14 cellular contexts compared by ENCODE assay signal in genomic region chr9:972512-973294, GRCh38. TPM values are rescaled to one million over a fixed set of nuclear protein-coding genes. Genes with fewer than 3 reads are reported as not detected.
DNase-seq lines count a peak whose midpoint lies in the region; ATAC-seq and TF ChIP-seq lines count a peak whose summit lies in the region.
"Had no signal": no experiment of that assay in that cellular context is flagged by ENCODE, and none has a peak within 500 bp of the region (broad histone marks: within the 10 kb centered on the region; RNA-seq: fewer than 3 reads in every experiment).

No MANE protein-coding gene starts in this region.

- intact Hi-C loops in gastrocnemius medialis (cut with DNase I; ENCODE audit: low total_unique reads): no loop called here
- intact Hi-C loops in Caco-2 (cut with micrococcal nuclease; ENCODE audit: unreplicated experiment): no loop called here

- no peak overlapping the region for H4K5ac ChIP-seq in H9 (ENCODE audit: insufficient read length, low read depth, low read length)

- no CpG with 5 or more reads among the region's 68 CpGs for WGBS in H9 (ENCODE audit: extremely low coverage, insufficient read length, low lambda C conversion rate)

- no peaks in the 10 kb centered on the region for H3K79me1 ChIP-seq in H9 (ENCODE audit: insufficient read depth, low read depth, low read length, poor library complexity, severe bottlenecking)

- no peaks in the 10 kb centered on the region for H3K4me1 ChIP-seq in H9 (ENCODE audit: insufficient read depth, low read length)
- peaks cover 3% of the 10 kb centered on the region for H3K4me1 ChIP-seq in adipocyte (ENCODE audit: control insufficient read depth, insufficient read depth, low read length)
- peaks cover 7% of the 10 kb centered on the region in 2 donors for H3K4me1 ChIP-seq in gastrocnemius medialis
- no peaks in the 10 kb centered on the region for H3K4me1 ChIP-seq in Caco-2

- H3K4ac ChIP-seq in H9 (ENCODE audit: low read depth, low read length): no peak overlapping the region

- H3K23me2 ChIP-seq in H9 (ENCODE audit: insufficient read length, low read depth, low read length, poor library complexity, severe bottlenecking): peaks cover 30% of the 10 kb centered on the region

- H3K4me1 Mint-ChIP-seq in H9 (peaks cover 41 to 56% of the 10 kb centered on the region in 2 experiments), Caco-2 (ENCODE audit: low read depth, unreplicated experiment) (no peaks in the 10 kb centered on the region)

- in situ Hi-C loops in gastrocnemius medialis (cut with MboI; ENCODE audit: low sequenced_read_pairs in 4 of 4): no loop called here

- no peak overlapping the region for H4K8ac ChIP-seq in H9 (replicated peaks; ENCODE audit: insufficient read length, low read depth, low read length)

- POLR2A ChIA-PET in Caco-2 (lab: Charles Lee): no interaction called here

- ATAC-seq in gastrocnemius medialis (no peak), GM18502 (IDR thresholded peaks at IDR 0.05; ENCODE audit: poor library complexity, unreplicated experiment) (no peak), HG03439 (IDR thresholded peaks at IDR 0.05; ENCODE audit: unreplicated experiment) (no peak)
- ATAC-seq: HCT116 had no signal

- H4K20me1 ChIP-seq in H9 (ENCODE audit: control insufficient read depth, insufficient read depth, insufficient read length): no peaks in the 10 kb centered on the region

- H3K36me3 Mint-ChIP-seq in H9 (ENCODE audit: insufficient read depth in 1 of 3, low read depth in 3 of 3) (no peaks in the 10 kb centered on the region; a peak in 1 of 7 replicates), Caco-2 (ENCODE audit: insufficient read depth, unreplicated experiment) (no peaks in the 10 kb centered on the region)

- no peak for TF ChIP-seq POLR2A in gastrocnemius medialis (IDR thresholded peaks at IDR 0.05)

- no peak overlapping the region for H3K23ac ChIP-seq in H9 (ENCODE audit: insufficient read length, low read depth, low read length)

- H3K9me3 ChIP-seq in H9 (ENCODE audit: control insufficient read depth, low read depth, low read length) (no peaks in the 10 kb centered on the region), adipocyte (ENCODE audit: control insufficient read depth, low read length) (no peaks in the 10 kb centered on the region), gastrocnemius medialis (no peaks in the 10 kb centered on the region), Caco-2 (no peaks in the 10 kb centered on the region)

- TF ChIP-seq CTCF in H9 (conservative IDR thresholded peaks at IDR 0.05) (no peak), gastrocnemius medialis (IDR thresholded peaks at IDR 0.05 in 4 of 5, conservative IDR thresholded peaks at IDR 0.05 in 1 of 5) (no peak), Caco-2 (IDR thresholded peaks at IDR 0.05; ENCODE audit: insufficient read depth in 1 of 2, low read depth in 1 of 2, low read length in 1 of 2, severe bottlenecking in 1 of 2, unreplicated experiment in 1 of 2) (no peak)

- no peak overlapping the region for H3K56ac ChIP-seq in H9 (ENCODE audit: insufficient read length, low read depth, low read length)

- H3K27ac ChIP-seq in H9 (ENCODE audit: insufficient read length, low read depth, low read length): no peak overlapping the region
- H3K27ac ChIP-seq in layer of hippocampus (ENCODE audit: low read depth, low read length): peak overlapping the region; percentile 10
- H3K27ac ChIP-seq in gastrocnemius medialis: peak overlapping the region; percentile 33 to 59 (median 44)
- H3K27ac ChIP-seq: dorsolateral prefrontal cortex had no signal

- no peak overlapping the region for H3K9ac ChIP-seq in H9 (ENCODE audit: extremely low read depth, insufficient read length, low read length)
- H3K9ac ChIP-seq in adipocyte (ENCODE audit: low read length): peak overlapping the region; percentile 64

- H2AK5ac ChIP-seq in H9 (ENCODE audit: insufficient read length, low read length): no peak overlapping the region

- no peak overlapping the region for H2BK5ac ChIP-seq in H9 (ENCODE audit: insufficient read length, low read length)

- H4K91ac ChIP-seq in H9 (ENCODE audit: insufficient read length, low read depth, low read length): no peak overlapping the region

- H2BK15ac ChIP-seq in H9 (ENCODE audit: low read depth, low read length): peak overlapping the region; percentile 17; the same call in 1 of the 2 replicates

- no peak overlapping the region for H3K27ac Mint-ChIP-seq in H9
- H3K27ac Mint-ChIP-seq in Caco-2 (ENCODE audit: unreplicated experiment): no peak overlapping the region

- H2BK12ac ChIP-seq in H9 (ENCODE audit: insufficient read length, low read depth, low read length): no peak overlapping the region

- H3K18ac ChIP-seq in H9 (ENCODE audit: insufficient read length, low read depth, low read length): peak overlapping the region; percentile 28

- H3K27me3 ChIP-seq in H9 (ENCODE audit: insufficient read depth, low read length) (peaks cover 82% of the 10 kb centered on the region), adipocyte (replicated peaks; ENCODE audit: control insufficient read depth, insufficient read depth, low read length) (peaks cover 54% of the 10 kb centered on the region), layer of hippocampus (ENCODE audit: control insufficient read depth, insufficient read depth, low read length) (peaks cover 73% of the 10 kb centered on the region), gastrocnemius medialis (peaks cover 80 to 89% (median 87%) of the 10 kb centered on the region in 3 donors), Caco-2 (replicated peaks; ENCODE audit: control insufficient read depth, insufficient read depth, low read length) (no peaks in the 10 kb centered on the region)

- H3K4me3 ChIP-seq in adipocyte (ENCODE audit: low read length) (peak overlapping the region; percentile 69), gastrocnemius medialis (peak overlapping the region; percentile 40 to 56 (median 50)), Caco-2 (ENCODE audit: low read depth, low read length) (no peak overlapping the region)

- no peaks in the 10 kb centered on the region for H3K79me2 ChIP-seq in H9 (ENCODE audit: insufficient read depth, low read length)

- H3K9me3 Mint-ChIP-seq in H9 (peaks cover 0 to 2% of the 10 kb centered on the region in 2 experiments; a peak in 4 of 5 replicates), Caco-2 (ENCODE audit: unreplicated experiment) (no peaks in the 10 kb centered on the region)

- H3K36me3 ChIP-seq in adipocyte (ENCODE audit: control insufficient read depth, insufficient read depth, low read length, severe bottlenecking): no peaks in the 10 kb centered on the region
- H3K36me3 ChIP-seq in gastrocnemius medialis: no peaks in the 10 kb centered on the region
- no peaks in the 10 kb centered on the region for H3K36me3 ChIP-seq in Caco-2 (ENCODE audit: control insufficient read depth, insufficient read depth, low read length)

- no peak overlapping the region for H3K14ac ChIP-seq in H9 (ENCODE audit: insufficient read depth, low read length)

- H3K4me3 Mint-ChIP-seq in H9 (peak overlapping the region; percentile 72 to 82), Caco-2 (ENCODE audit: unreplicated experiment) (no peak overlapping the region)

- H3K27me3 Mint-ChIP-seq in H9 (ENCODE audit: low read depth) (peaks cover 97% of the 10 kb centered on the region), Caco-2 (ENCODE audit: insufficient read depth, unreplicated experiment) (no peaks in the 10 kb centered on the region)

- no TSS peak for BruUV-seq in Caco-2 (replicated peaks; lab: Mats Ljungman, UMichigan)

- H2BK20ac ChIP-seq in H9 (ENCODE audit: low read depth, low read length, poor library complexity, severe bottlenecking): no peak overlapping the region

- H3K4me2 ChIP-seq in H9 (ENCODE audit: insufficient read depth, insufficient read length, low read length): peak overlapping the region; percentile 90

- CTCF ChIA-PET in Caco-2 (lab: Charles Lee): no interaction called here

- DNase-seq in H9: peak; percentile 66
- DNase-seq in adipocyte (ENCODE audit: low read depth): no peak
- DNase-seq in gastrocnemius medialis: no peak
- DNase-seq in Caco-2: no peak
- no peak for DNase-seq in NCI-H446 (lab: John Stamatoyannopoulos, UW)
- DNase-seq: dorsolateral prefrontal cortex; SHP77; stimulated activated CD4-positive, alpha-beta T cell treated with anti-CD3 and anti-CD28 coated beads, Interleukin-4, amount 100 ng/mL, for 24 hours had no signal

- H2AFZ ChIP-seq in H9 (ENCODE audit: low read length): peak overlapping the region; percentile 66

- no peak overlapping the region for H2BK120ac ChIP-seq in H9 (ENCODE audit: low read depth, low read length, poor library complexity, severe bottlenecking)

- no peak overlapping the region for H3T11ph ChIP-seq in H9 (ENCODE audit: low read length)

RNA-seq across cellular contexts. Expression of gene DMRT3, which starts 3.8 kb away (rescaled TPM):
- total RNA-seq in H9 (2021) (not detected in 2 replicates), gastrocnemius medialis (under 1 TPM; 0.24 to 0.36 (median 0.31) TPM), Caco-2 (2022) (not detected in 2 replicates)
- total RNA-seq: Daoy, liver had no signal
